Comparison of ENCODE assay signal across 20 cellular contexts in genomic region chr2:46974659-46975058, GRCh38. TPM values are rescaled to one million over a fixed set of nuclear protein-coding genes. Genes with fewer than 3 reads are reported as not detected.
A peak's percentile ranks its signal among the peaks of the same experiment; 100 is the strongest.
DNase-seq lines count a peak whose midpoint lies in the region; ATAC-seq and FAIRE-seq lines count a peak whose summit lies in the region.
"Had no signal": no experiment of that assay in that cellular context is flagged by ENCODE, and none has a peak within 500 bp of the region (broad histone marks: within the 10 kb centered on the region; RNA-seq: fewer than 3 reads in every experiment).

No MANE protein-coding gene starts in this region.

- peak overlapping the region in 4 of 11 experiments; percentile 12 to 39 (median 32); a peak in 3 of 22 replicates for H3K9ac ChIP-seq in BLaER1 treated with 17β-estradiol and CSF1 and Interleukin-3, amounts not matched to agents 10 nM and 100 nM

- H3K9me3 ChIP-seq in BLaER1 treated with 17β-estradiol and CSF1 and Interleukin-3, amounts not matched to agents 10 nM and 100 nM (replicated peaks in 1 of 11) = no peaks in the 10 kb centered on the region
- H3K9me3 ChIP-seq in CD4-positive, alpha-beta memory T cell (ENCODE audit: control insufficient read depth in 1 of 2, low read length in 2 of 2) = no peaks in the 10 kb centered on the region
- H3K9me3 ChIP-seq: SJCRH30 had no signal

- FAIRE-seq in urothelium cell line (lab: Jason Lieb, UNC) = no peak
- FAIRE-seq: GM12891 had no signal

- CTCF ChIA-PET in CD4-positive, alpha-beta memory T cell (lab: Charles Lee; ENCODE audit: partially characterized antibody) = interaction anchor here (0.8 to 1.3 kb wide), 2 partner anchors 9 to 39 kb away, joined by 3 to 4 read pairs; no protein-coding TSS in a partner anchor

- peaks cover 21 to 65% (median 39%) of the 10 kb centered on the region in 11 experiments; a peak in 21 of 22 replicates for H3K36me3 ChIP-seq in BLaER1 treated with 17β-estradiol and CSF1 and Interleukin-3, amounts not matched to agents 10 nM and 100 nM
- H3K36me3 ChIP-seq in CD4-positive, alpha-beta memory T cell (ENCODE audit: insufficient read depth, low read length) = peaks cover 15% of the 10 kb centered on the region

- no peaks in the 10 kb centered on the region for H3K9me3 Mint-ChIP-seq in CD4-positive, alpha-beta memory T cell
- H3K9me3 Mint-ChIP-seq in activated T-helper 17 cell treated with anti-CD3 and anti-CD28 coated beads, Interleukin-2, amount 50 U/mL, for 72 hours = no peaks in the 10 kb centered on the region
- H3K9me3 Mint-ChIP-seq in stimulated activated effector memory CD8-positive, alpha-beta T cell treated with anti-CD3 and anti-CD28 coated beads, Interleukin-12 subunit alpha, Interleukin-12 subunit beta, amount 100 ng/mL, for 72 hours = no peaks in the 10 kb centered on the region
- H3K9me3 Mint-ChIP-seq: CD8-positive, alpha-beta T cell had no signal

- peaks cover 95 to 100% (median 100%) of the 10 kb centered on the region in 10 experiments for H3K4me1 ChIP-seq in BLaER1 treated with 17β-estradiol and CSF1 and Interleukin-3, amounts not matched to agents 10 nM and 100 nM
- no peaks in the 10 kb centered on the region for H3K4me1 ChIP-seq in CD4-positive, alpha-beta memory T cell (ENCODE audit: insufficient read depth, low read length)
- H3K4me1 ChIP-seq: SJCRH30 had no signal

- peak overlapping the region in 8 of 11 experiments; percentile 14 to 96 (median 48); a peak in 12 of 22 replicates for H3K27ac ChIP-seq in BLaER1 treated with 17β-estradiol and CSF1 and Interleukin-3, amounts not matched to agents 10 nM and 100 nM
- no peak overlapping the region for H3K27ac ChIP-seq in CD4-positive, alpha-beta memory T cell (ENCODE audit: low read depth, low read length)
- H3K27ac ChIP-seq: SJCRH30 had no signal

- intact Hi-C loops in CD4-positive, alpha-beta memory T cell (cut with micrococcal nuclease) = no loop called here

- peak overlapping the region; percentile 59 to 96 (median 88) for H3K4me2 ChIP-seq in BLaER1 treated with 17β-estradiol and CSF1 and Interleukin-3, amounts not matched to agents 10 nM and 100 nM

- H3K27me3 Mint-ChIP-seq in CD4-positive, alpha-beta memory T cell = no peaks in the 10 kb centered on the region
- H3K27me3 Mint-ChIP-seq in activated T-helper 17 cell treated with anti-CD3 and anti-CD28 coated beads, Interleukin-2, amount 50 U/mL, for 72 hours = no peaks in the 10 kb centered on the region

- H3K4me1 Mint-ChIP-seq in CD4-positive, alpha-beta memory T cell = peaks cover 21 to 43% (median 36%) of the 10 kb centered on the region in 4 donors
- H3K4me1 Mint-ChIP-seq in activated T-helper 17 cell treated with anti-CD3 and anti-CD28 coated beads, Interleukin-2, amount 50 U/mL, for 72 hours = peaks cover 20% of the 10 kb centered on the region
- H3K4me1 Mint-ChIP-seq in stimulated activated effector memory CD8-positive, alpha-beta T cell treated with anti-CD3 and anti-CD28 coated beads, Interleukin-12 subunit alpha, Interleukin-12 subunit beta, amount 100 ng/mL, for 72 hours = peaks cover 56% of the 10 kb centered on the region

- DNase-seq in CD4-positive, alpha-beta memory T cell = peak in 1 of 5 donors; percentile 33
- DNase-seq in stimulated activated effector memory CD8-positive, alpha-beta T cell treated with anti-CD3 and anti-CD28 coated beads, Interleukin-12 subunit alpha, Interleukin-12 subunit beta, amount 100 ng/mL, for 72 hours (ENCODE audit: low spot score in 2 of 2) = no peak
- DNase-seq in stimulated activated CD8-positive, alpha-beta memory T cell treated with anti-CD3 and anti-CD28 coated beads, Interleukin-4, amount 100 ng/mL, for 48 hours = no peak
- DNase-seq in activated CD8-positive, alpha-beta memory T cell treated with anti-CD3 and anti-CD28 coated beads, Interleukin-2, amount 50 U/mL, for 48 hours = no peak
- no peak for DNase-seq in urothelium cell line (ENCODE audit: low spot score)
- DNase-seq: ACHN; CD8-positive, alpha-beta T cell; DMS53; EL; KG1; NCI-H1417 treated with DMSO at 0.1 percent for 48 hours; NCI-H1930; NCI-H226; NCI-H524 treated with DMSO at 0.1 percent for 48 hours; PC-3; RPMI8226; SJCRH30 had no signal

- H3K4me3 Mint-ChIP-seq in CD4-positive, alpha-beta memory T cell = no peak overlapping the region
- H3K4me3 Mint-ChIP-seq in activated T-helper 17 cell treated with anti-CD3 and anti-CD28 coated beads, Interleukin-2, amount 50 U/mL, for 72 hours = no peak overlapping the region
- H3K4me3 Mint-ChIP-seq in stimulated activated effector memory CD8-positive, alpha-beta T cell treated with anti-CD3 and anti-CD28 coated beads, Interleukin-12 subunit alpha, Interleukin-12 subunit beta, amount 100 ng/mL, for 72 hours = no peak overlapping the region
- H3K4me3 Mint-ChIP-seq: CD8-positive, alpha-beta T cell had no signal

- peak overlapping the region in 4 of 7 donors; percentile 10 to 59 (median 44) for H3K27ac Mint-ChIP-seq in CD4-positive, alpha-beta memory T cell
- H3K27ac Mint-ChIP-seq in activated T-helper 17 cell treated with anti-CD3 and anti-CD28 coated beads, Interleukin-2, amount 50 U/mL, for 72 hours = peak overlapping the region; percentile 65
- H3K27ac Mint-ChIP-seq in stimulated activated effector memory CD8-positive, alpha-beta T cell treated with anti-CD3 and anti-CD28 coated beads, Interleukin-12 subunit alpha, Interleukin-12 subunit beta, amount 100 ng/mL, for 72 hours = peak overlapping the region; percentile 26
- H3K27ac Mint-ChIP-seq: CD8-positive, alpha-beta T cell had no signal

- H3K27me3 ChIP-seq in BLaER1 treated with 17β-estradiol and CSF1 and Interleukin-3, amounts not matched to agents 10 nM and 100 nM = no peaks in the 10 kb centered on the region
- H3K27me3 ChIP-seq in CD4-positive, alpha-beta memory T cell (ENCODE audit: insufficient read depth, low read length) = no peaks in the 10 kb centered on the region
- H3K27me3 ChIP-seq: SJCRH30 had no signal

- POLR2A ChIA-PET in CD4-positive, alpha-beta memory T cell (lab: Charles Lee; ENCODE audit: partially characterized antibody) = no interaction called here

- peaks cover 0 to 25% (median 0%) of the 10 kb centered on the region in 11 experiments; a peak in 4 of 22 replicates for H4K20me1 ChIP-seq in BLaER1 treated with 17β-estradiol and CSF1 and Interleukin-3, amounts not matched to agents 10 nM and 100 nM

- H3K36me3 Mint-ChIP-seq in CD4-positive, alpha-beta memory T cell = peaks cover 19 to 66% of the 10 kb centered on the region in 2 donors
- H3K36me3 Mint-ChIP-seq in activated T-helper 17 cell treated with anti-CD3 and anti-CD28 coated beads, Interleukin-2, amount 50 U/mL, for 72 hours (ENCODE audit: low read depth) = peaks cover 79% of the 10 kb centered on the region
- H3K36me3 Mint-ChIP-seq in stimulated activated effector memory CD8-positive, alpha-beta T cell treated with anti-CD3 and anti-CD28 coated beads, Interleukin-12 subunit alpha, Interleukin-12 subunit beta, amount 100 ng/mL, for 72 hours = peaks cover 52% of the 10 kb centered on the region

- no peak overlapping the region; a peak in 1 of 20 replicates for H3K4me3 ChIP-seq in BLaER1 treated with 17β-estradiol and CSF1 and Interleukin-3, amounts not matched to agents 10 nM and 100 nM
- H3K4me3 ChIP-seq in CD4-positive, alpha-beta memory T cell (ENCODE audit: low read length in 2 of 2) = no peak overlapping the region
- H3K4me3 ChIP-seq: SJCRH30 had no signal

- no peak for ATAC-seq in activated T-helper 17 cell treated with anti-CD3 and anti-CD28 coated beads, Interleukin-2, amount 50 U/mL, for 72 hours (replicated peaks)
- no peak for ATAC-seq in stimulated activated effector memory CD8-positive, alpha-beta T cell treated with anti-CD3 and anti-CD28 coated beads, Interleukin-12 subunit alpha, Interleukin-12 subunit beta, amount 100 ng/mL, for 72 hours
- ATAC-seq: CD8-positive, alpha-beta T cell; PC-3 had no signal

RNA-seq across cellular contexts. Expression of gene TTC7A, which starts 33.6 kb away (rescaled TPM):
- total RNA-seq in CD4-positive, alpha-beta memory T cell = 10 to 100 TPM; 44.5 to 44.8 TPM
- polyA plus RNA-seq in CD4-positive, alpha-beta memory T cell = 10 to 100 TPM in 1 of 2 donors, 1 to 10 TPM in 1; 8.6 to 24.9 TPM
- total RNA-seq in activated T-helper 17 cell treated with anti-CD3 and anti-CD28 coated beads, Interleukin-2, amount 50 U/mL, for 72 hours = 10 to 100 TPM; 45.2 to 62.1 TPM

RNA-seq across cellular contexts. Expression of gene MCFD2, which starts 59.1 kb away (rescaled TPM):
- total RNA-seq in CD4-positive, alpha-beta memory T cell = 10 to 100 TPM; 39.1 to 43.8 TPM
- polyA plus RNA-seq in CD4-positive, alpha-beta memory T cell = 10 to 100 TPM; 25.1 to 29.2 TPM
- 10 to 100 TPM; 37.1 to 63.1 TPM for total RNA-seq in activated T-helper 17 cell treated with anti-CD3 and anti-CD28 coated beads, Interleukin-2, amount 50 U/mL, for 72 hours
